Comparison of ENCODE assay signal across 10 cellular contexts in genomic region chr2:43407826-43408783, GRCh38.
DNase-seq lines count a peak whose midpoint lies in the region; ATAC-seq, FAIRE-seq and TF ChIP-seq lines count a peak whose summit lies in the region.
"Had no signal": no experiment of that assay in that cellular context is flagged by ENCODE, and none has a peak within 500 bp of the region (broad histone marks: within the 10 kb centered on the region; RNA-seq: fewer than 3 reads in every experiment).

No MANE protein-coding gene starts in this region.

- H3K4me3 ChIP-seq in NB4 (ENCODE audit: low read depth, low read length) = no peak overlapping the region

- H3K36me3 Mint-ChIP-seq in nephron (ENCODE audit: low read depth) = no peaks in the 10 kb centered on the region
- peaks cover 38% of the 10 kb centered on the region for H3K36me3 Mint-ChIP-seq in activated T-cell treated with anti-CD3 and anti-CD28 coated beads, Interleukin-2, amount 50 U/mL, for 24 hours (ENCODE audit: low read depth)

- no peak for DNase-seq in H54 (ENCODE audit: insufficient read length, low spot score)
- peak; percentile 93 for DNase-seq in NB4 (ENCODE audit: low read depth)
- no peak for DNase-seq in activated effector memory CD4-positive, alpha-beta T cell treated with Interleukin-2 at 50 U/mL for 16 hours
- no peak for DNase-seq in SW480 (ENCODE audit: low spot score)
- DNase-seq in activated T-cell treated with anti-CD3 and anti-CD28 coated beads, Interleukin-2, amount 50 U/mL, for 24 hours = no peak
- no peak for DNase-seq in activated T-cell treated with anti-CD3 and anti-CD28 coated beads for 4 hours
- DNase-seq: activated T-cell treated with anti-CD3 and anti-CD28 coated beads, Interleukin-2, amount 50 U/mL, for 72 hours; NCI-H226 had no signal

- no peak for TF ChIP-seq POLR2A in H54 (IDR thresholded peaks at IDR 0.05; ENCODE audit: low read depth, low read length)
- no peak for TF ChIP-seq POLR2A in NB4 (IDR thresholded peaks at IDR 0.05; ENCODE audit: extremely low read depth, insufficient read length)

- TF ChIP-seq CTCF in NB4 (IDR thresholded peaks at IDR 0.05; ENCODE audit: low read depth, low read length) (no peak), nephron (IDR thresholded peaks at IDR 0.05; ENCODE audit: unreplicated experiment in 3 of 3) (no peak)

- H3K27ac Mint-ChIP-seq in nephron = peak overlapping the region; percentile 0 to 78 (median 58)
- H3K27ac Mint-ChIP-seq in activated T-cell treated with anti-CD3 and anti-CD28 coated beads, Interleukin-2, amount 50 U/mL, for 24 hours = no peak overlapping the region
- H3K27ac Mint-ChIP-seq: activated T-cell treated with anti-CD3 and anti-CD28 coated beads, Interleukin-2, amount 50 U/mL, for 72 hours had no signal

- H3K27me3 Mint-ChIP-seq in nephron (ENCODE audit: low read depth) = no peaks in the 10 kb centered on the region
- no peaks in the 10 kb centered on the region for H3K27me3 Mint-ChIP-seq in activated T-cell treated with anti-CD3 and anti-CD28 coated beads, Interleukin-2, amount 50 U/mL, for 24 hours

- no peak overlapping the region for H3K4me3 Mint-ChIP-seq in nephron
- no peak overlapping the region for H3K4me3 Mint-ChIP-seq in activated T-cell treated with anti-CD3 and anti-CD28 coated beads, Interleukin-2, amount 50 U/mL, for 24 hours
- H3K4me3 Mint-ChIP-seq: activated T-cell treated with anti-CD3 and anti-CD28 coated beads, Interleukin-2, amount 50 U/mL, for 72 hours had no signal

- ATAC-seq in GM18517 (IDR thresholded peaks at IDR 0.05; ENCODE audit: unreplicated experiment) = peak; percentile 73
- ATAC-seq: activated T-cell treated with anti-CD3 and anti-CD28 coated beads, Interleukin-2, amount 50 U/mL, for 72 hours had no signal

- peaks cover 46% of the 10 kb centered on the region for H3K4me1 Mint-ChIP-seq in nephron
- no peaks in the 10 kb centered on the region for H3K4me1 Mint-ChIP-seq in activated T-cell treated with anti-CD3 and anti-CD28 coated beads, Interleukin-2, amount 50 U/mL, for 24 hours (ENCODE audit: low read depth)

- no peaks in the 10 kb centered on the region for H3K9me3 Mint-ChIP-seq in nephron
- no peaks in the 10 kb centered on the region for H3K9me3 Mint-ChIP-seq in activated T-cell treated with anti-CD3 and anti-CD28 coated beads, Interleukin-2, amount 50 U/mL, for 24 hours
- H3K9me3 Mint-ChIP-seq: activated T-cell treated with anti-CD3 and anti-CD28 coated beads, Interleukin-2, amount 50 U/mL, for 72 hours had no signal

- FAIRE-seq in H54 (lab: Jason Lieb, UNC) = peak; percentile 6
